2 cellular contexts compared by ENCODE assay signal in the genomic region with DNA sequence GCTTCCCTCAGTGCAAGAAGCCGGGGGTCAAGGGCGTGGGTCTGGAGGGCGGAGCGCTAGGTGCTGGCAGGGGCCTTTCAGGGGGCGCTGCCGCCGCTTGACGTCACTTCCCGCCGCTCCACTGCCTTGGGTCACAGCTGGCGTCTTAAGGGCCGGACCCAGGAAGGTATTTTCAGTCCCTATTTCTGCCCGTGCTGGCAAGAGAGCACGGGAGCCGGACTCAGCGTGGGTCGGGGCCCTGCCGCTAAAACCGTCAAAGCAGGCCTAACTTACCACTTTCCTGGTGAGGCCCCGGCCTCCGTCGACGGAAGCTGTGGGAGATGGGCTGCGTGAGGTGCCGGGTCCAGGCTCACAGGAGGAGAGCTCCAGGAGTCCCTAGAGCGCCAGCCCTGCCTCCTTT.
TF ChIP-seq lines count a peak whose summit lies in the region.

No MANE protein-coding gene starts in this region.

TF ChIP-seq in GM23338, 12 proteins besides CTCF, POLR2A, EP300 and RAD21:
- TF ChIP-seq POLR2AphosphoS5 (IDR thresholded peaks at IDR 0.05; ENCODE audit: low read depth) (no peak), NANOG (IDR thresholded peaks at IDR 0.05; ENCODE audit: borderline replicate concordance) (no peak), CREB1 (CRISPR knock-in tag; IDR thresholded peaks at IDR 0.05; ENCODE audit: low read depth) (no peak)
TF ChIP-seq in GM23338: peak in this region for 0.

TF ChIP-seq in H1, 55 proteins besides CTCF, POLR2A, EP300 and RAD21:
- TF ChIP-seq E2F6 (IDR thresholded peaks at IDR 0.05) (peak; percentile 41; the same call in 1 of the 2 replicates), SAP30 (IDR thresholded peaks at IDR 0.05; ENCODE audit: insufficient read depth, insufficient replicate concordance, low read length) (no peak), KDM4A (IDR thresholded peaks at IDR 0.05; ENCODE audit: low read depth, low read length, severe bottlenecking) (no peak)
TF ChIP-seq in H1: peak in this region for 1.
